24 cellular contexts compared by ENCODE assay signal in genomic region chr9:122232907-122233306, GRCh38.
"Had no signal": no experiment of that assay in that cellular context is flagged by ENCODE, and none has a peak within 500 bp of the region (broad histone marks: within the 10 kb centered on the region; RNA-seq: fewer than 3 reads in every experiment).

No MANE protein-coding gene starts in this region.

- ATAC-seq: activated T-cell treated with anti-CD3 and anti-CD28 coated beads, Interleukin-2, amount 50 U/mL, for 72 hours; esophagus mucosa; WTC11 had no signal

- DNase-seq: activated CD4-positive, alpha-beta memory T cell treated with anti-CD3 and anti-CD28 coated beads, Interleukin-2, amount 10 ng/mL, durations not matched to agents 7 days and 5 days; activated CD4-positive, alpha-beta T cell treated with anti-CD3 and anti-CD28 coated beads for 1 hour; activated CD4-positive, alpha-beta T cell treated with anti-CD3 and anti-CD28 coated beads for 4 hours; activated CD4-positive, alpha-beta T cell treated with anti-CD3 and anti-CD28 coated beads, Interleukin-2, amount 10 ng/mL, durations not matched to agents 7 days and 5 days; activated CD4-positive, alpha-beta T cell treated with anti-CD3 and anti-CD28 coated beads, Interleukin-2, amount 50 U/mL, for 4 hours; activated CD8-positive, alpha-beta memory T cell treated with anti-CD3 and anti-CD28 coated beads, Interleukin-2, amount 50 U/mL, for 48 hours; activated gamma-delta T cell; activated naive CD4-positive, alpha-beta T cell; activated naive CD4-positive, alpha-beta T cell treated with anti-CD3 and anti-CD28 coated beads, Interleukin-2, amount 50 U/mL, for 16 hours; activated T-cell treated with anti-CD3 and anti-CD28 coated beads for 4 hours; activated T-cell treated with anti-CD3 and anti-CD28 coated beads, Interleukin-2, amount 50 U/mL, for 24 hours; activated T-cell treated with anti-CD3 and anti-CD28 coated beads, Interleukin-2, amount 50 U/mL, for 72 hours; amniotic stem cell; anterior cingulate cortex; brain microvascular endothelial cell; dorsolateral prefrontal cortex; effector memory CD4-positive, alpha-beta T cell; endodermal cell; foreskin fibroblast; T-helper 2 cell had no signal

- H3K27ac ChIP-seq: brain microvascular endothelial cell, coronary artery, dorsolateral prefrontal cortex, VCaP had no signal

- H3K36me3 ChIP-seq: brain microvascular endothelial cell had no signal

- H3K4me3 ChIP-seq: coronary artery, dorsolateral prefrontal cortex had no signal
